ENCODE assay signal across 24 cellular contexts in genomic region chr11:84909740-84910139, GRCh38.
"Had no signal": no experiment of that assay in that cellular context is flagged by ENCODE, and none has a peak within 500 bp of the region (broad histone marks: within the 10 kb centered on the region; RNA-seq: fewer than 3 reads in every experiment).

No MANE protein-coding gene starts in this region.

- H3K27me3 Mint-ChIP-seq: activated naive CD8-positive, alpha-beta T cell; naive thymus-derived CD8-positive, alpha-beta T cell had no signal

- H3K27me3 ChIP-seq: adrenal gland, ascending aorta, brain microvascular endothelial cell, colonic mucosa, dorsolateral prefrontal cortex, gastroesophageal sphincter, heart left ventricle, left lung, right atrium auricular region, spleen, upper lobe of left lung had no signal

- DNase-seq: activated T-cell treated with anti-CD3 and anti-CD28 coated beads, Interleukin-2, amount 50 U/mL, for 1 hour; adrenal gland; brain microvascular endothelial cell; central memory CD4-positive, alpha-beta T cell; colonic mucosa; dorsolateral prefrontal cortex; heart left ventricle; kidney glomerular epithelial cell; left lung; naive thymus-derived CD8-positive, alpha-beta T cell; ovary; spleen; stimulated activated CD4-positive, alpha-beta T cell treated with anti-CD3 and anti-CD28 coated beads, Interleukin-4, amount 100 ng/mL, for 1 hour; stimulated activated naive CD4-positive, alpha-beta T cell; T-helper 1 cell; upper lobe of left lung had no signal

- ATAC-seq: gastroesophageal sphincter; heart left ventricle; left lung; naive thymus-derived CD8-positive, alpha-beta T cell had no signal

- H3K4me1 ChIP-seq: adrenal gland, ascending aorta, colonic mucosa, gastroesophageal sphincter, left lung, prostate gland, right atrium auricular region, spleen, upper lobe of left lung had no signal

- H3K36me3 ChIP-seq: adrenal gland, ascending aorta, brain microvascular endothelial cell, colonic mucosa, gastroesophageal sphincter, heart left ventricle, left lung, ovary, prostate gland, right atrium auricular region, spleen, thoracic aorta, upper lobe of left lung had no signal

- H3K4me3 ChIP-seq: adrenal gland, ascending aorta, colonic mucosa, dorsolateral prefrontal cortex, gastroesophageal sphincter, heart left ventricle, left lung, lung, ovary, prostate gland, right atrium auricular region, spleen, thoracic aorta, upper lobe of left lung had no signal

- H3K4me1 Mint-ChIP-seq: naive thymus-derived CD8-positive, alpha-beta T cell had no signal

- H3K9me3 ChIP-seq: adrenal gland, ascending aorta, colonic mucosa, gastroesophageal sphincter, heart left ventricle, ovary, prostate gland, right atrium auricular region, thoracic aorta, upper lobe of left lung had no signal

- H3K27ac Mint-ChIP-seq: activated naive CD8-positive, alpha-beta T cell; naive thymus-derived CD8-positive, alpha-beta T cell had no signal

- H3K27ac ChIP-seq: adrenal gland, ascending aorta, brain microvascular endothelial cell, colonic mucosa, dorsolateral prefrontal cortex, epithelial cell of prostate, gastroesophageal sphincter, heart left ventricle, left lung, ovary, prostate gland, right atrium auricular region, spleen, thoracic aorta, upper lobe of left lung had no signal

- H3K4me3 Mint-ChIP-seq: activated naive CD8-positive, alpha-beta T cell; naive thymus-derived CD8-positive, alpha-beta T cell had no signal

- H3K36me3 Mint-ChIP-seq: activated naive CD8-positive, alpha-beta T cell; naive thymus-derived CD8-positive, alpha-beta T cell had no signal
